In the genomic region with DNA sequence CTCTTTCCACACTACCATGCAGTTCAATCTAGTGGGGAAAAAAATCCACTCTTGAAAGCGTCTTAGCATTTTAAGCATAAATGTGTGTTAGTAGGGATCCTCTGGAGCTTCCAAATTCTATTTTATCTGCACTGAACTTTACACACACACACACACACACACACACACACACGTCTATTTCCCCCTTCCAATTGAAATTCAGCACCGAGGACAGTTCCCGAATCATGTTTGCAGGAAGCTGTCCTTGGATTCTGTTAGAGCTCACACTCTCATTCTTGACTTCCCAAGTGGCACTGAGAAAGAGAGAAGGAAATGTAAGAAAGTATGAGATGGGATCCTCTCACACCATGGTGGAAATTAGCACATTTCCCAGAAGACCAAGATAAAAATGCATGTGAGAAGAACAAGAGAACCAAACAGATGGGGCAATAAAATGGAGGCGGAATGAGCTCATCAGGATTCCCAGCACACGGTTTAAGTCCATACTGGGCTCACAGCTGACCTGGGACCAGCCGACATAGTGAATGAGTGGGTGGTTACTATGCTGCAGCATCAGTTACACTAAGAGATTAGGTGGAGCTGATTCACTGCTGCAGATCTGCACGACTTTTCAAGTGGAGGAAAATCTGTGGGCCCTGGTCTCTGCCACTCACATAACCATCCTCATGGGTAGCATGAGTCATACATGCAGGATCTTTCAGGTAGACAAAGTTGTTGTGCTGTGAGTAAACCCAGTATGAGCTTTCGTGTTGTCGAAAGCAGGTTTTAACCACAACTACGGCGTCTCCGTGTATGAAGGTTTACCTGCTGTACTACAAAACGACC, we compare ENCODE assay signal across 15 cellular contexts. TPM values are rescaled to one million over a fixed set of nuclear protein-coding genes. Genes with fewer than 3 reads are reported as not detected.
A peak's percentile ranks its signal among the peaks of the same experiment; 100 is the strongest.
DNase-seq lines count a peak whose midpoint lies in the region; ATAC-seq, FAIRE-seq and TF ChIP-seq lines count a peak whose summit lies in the region.
"Had no signal": no experiment of that assay in that cellular context is flagged by ENCODE, and none has a peak within 500 bp of the region (broad histone marks: within the 10 kb centered on the region; RNA-seq: fewer than 3 reads in every experiment).

No MANE protein-coding gene starts in this region.

- no peak overlapping the region for H3K4me2 ChIP-seq in HepG2 (ENCODE audit: low read depth, low read length)
- H3K4me2 ChIP-seq: BLaER1 had no signal

- TF ChIP-seq POLR2A in HepG2 (IDR thresholded peaks at IDR 0.05; ENCODE audit: insufficient read depth in 1 of 2, low read depth in 2 of 2, low read length in 2 of 2): no peak
- TF ChIP-seq POLR2A in right lobe of liver (IDR thresholded peaks at IDR 0.05): no peak

- TF ChIP-seq EP300 in HepG2 (IDR thresholded peaks at IDR 0.05; ENCODE audit: low read depth in 2 of 2, low read length in 2 of 2) (no peak), HepG2 (CRISPR knock-in tag; IDR thresholded peaks at IDR 0.05; ENCODE audit: borderline replicate concordance) (no peak)

- no peak overlapping the region for H3K9ac ChIP-seq in HepG2 (ENCODE audit: insufficient read depth, low read depth, low read length)
- H3K9ac ChIP-seq: BLaER1 had no signal

- 0 out of 2 replicates have a peak, but pooled peaks cover 2% of the 10 kb centered on the region for H4K20me1 ChIP-seq in HepG2 (ENCODE audit: insufficient read depth, low read length)
- H4K20me1 ChIP-seq: BLaER1 had no signal

- DNase-seq in HepG2 (ENCODE audit: low spot score) (no peak), right lobe of liver (no peak), SK-MEL-5 (ENCODE audit: low read depth, low spot score) (peak; percentile 22), fibroblast of pulmonary artery (ENCODE audit: low read depth) (peak; percentile 43), urothelium cell line (ENCODE audit: low spot score) (peak; percentile 44), NCI-H2081 treated with DMSO at 0.1 percent for 48 hours (lab: John Stamatoyannopoulos, UW) (no peak)
- DNase-seq: activated CD4-positive, alpha-beta T cell treated with anti-CD3 and anti-CD28 coated beads for 1 hour; left lung; NCI-H1092 treated with DMSO at 0.1 percent for 48 hours had no signal

- in situ Hi-C loops in HepG2 (cut with HindIII; ENCODE audit: extremely low pct_ligation_motif_present, low pct_unique_long_range_greater_than_20kb) (no loop called here), SK-MEL-5 (cut with HindIII; ENCODE audit: low pct_unique_long_range_greater_than_20kb, low sequenced_read_pairs) (no loop called here)

- no peak for ATAC-seq in HepG2
- ATAC-seq in right lobe of liver: no peak
- ATAC-seq in esophagus mucosa: no peak
- ATAC-seq in GM18870 (IDR thresholded peaks at IDR 0.05; ENCODE audit: unreplicated experiment): no peak
- ATAC-seq: left lung, Panc1 had no signal

- intact Hi-C loops in HepG2 (cut with micrococcal nuclease; ENCODE audit: unreplicated experiment): no loop called here
- intact Hi-C loops in right lobe of liver (cut with DNase I): no loop called here

- no peak for FAIRE-seq in HepG2 (lab: Jason Lieb, UNC)
- FAIRE-seq in urothelium cell line (lab: Jason Lieb, UNC): peak; percentile 17
- FAIRE-seq: endothelial cell of umbilical vein had no signal

- H3K79me2 ChIP-seq in HepG2 (ENCODE audit: insufficient read depth, low read length): no peaks in the 10 kb centered on the region

- TF ChIP-seq RAD21 in HepG2 (CRISPR knock-in tag; IDR thresholded peaks at IDR 0.05): no peak

- H3K4me3 ChIP-seq in HepG2 (replicated peaks in 1 of 3; ENCODE audit: insufficient read depth in 1 of 3, low read depth in 2 of 3, low read length in 3 of 3): no peak overlapping the region
- no peak overlapping the region for H3K4me3 ChIP-seq in right lobe of liver
- H3K4me3 ChIP-seq in fibroblast of pulmonary artery (replicated peaks; ENCODE audit: low read depth, low read length): no peak overlapping the region
- H3K4me3 ChIP-seq: BLaER1, left lung had no signal

- peaks cover 2% of the 10 kb centered on the region; the same call in 1 of the 2 replicates for H3K4me1 ChIP-seq in HepG2 (ENCODE audit: insufficient read depth, low read length)
- peaks cover 0 to 16% (median 1%) of the 10 kb centered on the region in 4 donors for H3K4me1 ChIP-seq in right lobe of liver

- no TSS peak for BruUV-seq in HepG2 (replicated peaks; lab: Mats Ljungman, UMichigan)

- H3K27me3 ChIP-seq in HepG2 (ENCODE audit: control insufficient read depth in 1 of 2, insufficient read depth in 2 of 2, low read length in 2 of 2) (peaks cover 0 to 9% of the 10 kb centered on the region in 2 experiments; a peak in 1 of 5 replicates), right lobe of liver (peaks cover 5 to 19% of the 10 kb centered on the region in 2 donors)
- H3K27me3 ChIP-seq: BLaER1 had no signal

- no peaks in the 10 kb centered on the region for H3K36me3 ChIP-seq in HepG2 (replicated peaks in 1 of 2; ENCODE audit: control insufficient read depth in 1 of 2, insufficient read depth in 2 of 2, low read length in 2 of 2)
- no peaks in the 10 kb centered on the region for H3K36me3 ChIP-seq in right lobe of liver
- H3K36me3 ChIP-seq: BLaER1, left lung had no signal

- no peaks in the 10 kb centered on the region for H3K9me3 ChIP-seq in HepG2 (ENCODE audit: low read length)
- no peaks in the 10 kb centered on the region for H3K9me3 ChIP-seq in right lobe of liver
- H3K9me3 ChIP-seq: left lung had no signal

- WGBS in HepG2 (ENCODE audit: low lambda C conversion rate): 39% methylated on average over 14 of the region's 14 CpGs
- WGBS in right lobe of liver (ENCODE audit: insufficient coverage, low coverage, low lambda C conversion rate, missing lambda C conversion rate): 46% methylated on average over 12 of the region's 14 CpGs

- POLR2A ChIA-PET in HepG2 (lab: Yijun Ruan, JAX): no interaction called here

- TF ChIP-seq CTCF in HepG2 (CRISPR knock-in tag; IDR thresholded peaks at IDR 0.05) (no peak), right lobe of liver (IDR thresholded peaks at IDR 0.05) (no peak), fibroblast of pulmonary artery (IDR thresholded peaks at IDR 0.05; ENCODE audit: low read length, missing control alignments) (no peak)

- CTCF ChIA-PET in HepG2 (lab: Yijun Ruan, JAX; ENCODE audit: low intra/inter-chr PET ratio, low total read pairs): no interaction called here

- H3K27ac ChIP-seq in HepG2 (ENCODE audit: extremely low read length, insufficient read depth, low read length): no peak overlapping the region
- no peak overlapping the region for H3K27ac ChIP-seq in right lobe of liver
- H3K27ac ChIP-seq: BLaER1, left lung had no signal

- H2AFZ ChIP-seq in HepG2 (ENCODE audit: low read length): no peak overlapping the region

TF ChIP-seq in HepG2, 621 proteins besides CTCF, POLR2A, EP300 and RAD21 (continues in another document):
- TF ChIP-seq ZNF451 (CRISPR knock-in tag; IDR thresholded peaks at IDR 0.05): no peak
- no peak for TF ChIP-seq POLR2AphosphoS2 (IDR thresholded peaks at IDR 0.05; ENCODE audit: low read depth, low read length)
- TF ChIP-seq HHEX (CRISPR knock-in tag; IDR thresholded peaks at IDR 0.05): no peak
- no peak for TF ChIP-seq CREM (IDR thresholded peaks at IDR 0.05)
- TF ChIP-seq CREM (CRISPR knock-in tag; IDR thresholded peaks at IDR 0.05): no peak
- TF ChIP-seq ETV5 (CRISPR knock-in tag; IDR thresholded peaks at IDR 0.05; ENCODE audit: borderline replicate concordance): no peak
- TF ChIP-seq ZNF121 (CRISPR knock-in tag; IDR thresholded peaks at IDR 0.05): no peak
- no peak for TF ChIP-seq ATF7-NPFF (CRISPR knock-in tag; IDR thresholded peaks at IDR 0.05; ENCODE audit: low read depth)
- TF ChIP-seq, protein P1, sequence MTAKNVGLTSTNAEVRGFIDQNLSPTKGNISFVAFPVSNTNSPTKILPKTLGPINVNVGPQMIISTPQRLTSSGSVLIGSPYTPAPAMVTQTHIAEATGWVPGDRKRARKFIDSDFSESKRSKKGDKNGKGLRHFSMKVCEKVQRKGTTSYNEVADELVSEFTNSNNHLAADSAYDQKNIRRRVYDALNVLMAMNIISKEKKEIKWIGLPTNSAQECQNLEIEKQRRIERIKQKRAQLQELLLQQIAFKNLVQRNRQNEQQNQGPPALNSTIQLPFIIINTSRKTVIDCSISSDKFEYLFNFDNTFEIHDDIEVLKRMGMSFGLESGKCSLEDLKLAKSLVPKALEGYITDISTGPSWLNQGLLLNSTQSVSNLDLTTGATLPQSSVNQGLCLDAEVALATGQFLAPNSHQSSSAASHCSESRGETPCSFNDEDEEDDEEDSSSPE (CRISPR knock-in tag; IDR thresholded peaks at IDR 0.05): no peak
- TF ChIP-seq WIZ (CRISPR knock-in tag; IDR thresholded peaks at IDR 0.05): peak; percentile 57; the same call in 1 of the 2 replicates

RNA-seq across cellular contexts. Expression of a gene that starts 3.3 kb away (rescaled TPM):
- total RNA-seq in HepG2 (2016; rRNA removed; fragmentation: Illumina TruSeq; extraction: Trizol): not detected in 2 replicates
- not detected in 2 replicates for total RNA-seq in HepG2 (2016; cell fraction: cytosol; rRNA removed; fragmentation: Illumina TruSeq; extraction: Trizol; ENCODE audit: low read depth)
- not detected in 2 replicates for total RNA-seq in HepG2 (2016; cell fraction: insoluble cytoplasmic fraction; rRNA removed; fragmentation: Illumina TruSeq; extraction: Trizol)
- total RNA-seq in HepG2 (2016; cell fraction: membrane; rRNA removed; fragmentation: Illumina TruSeq; extraction: Trizol): not detected in 2 replicates
- not detected in 2 replicates for total RNA-seq in HepG2 (2016; cell fraction: nucleus; rRNA removed; fragmentation: Illumina TruSeq; extraction: Trizol)
- not detected in 2 replicates for polyA plus RNA-seq in HepG2 (2011; rRNA removed)
- not detected in 2 replicates for polyA plus RNA-seq in HepG2 (2011; cell fraction: cytosol; rRNA removed)
- polyA plus RNA-seq in HepG2 (2011; cell fraction: nucleus; rRNA removed): not detected in 2 replicates
- not detected in 2 replicates for polyA plus RNA-seq in HepG2 (2012)
- not detected in 2 replicates for polyA plus RNA-seq in HepG2 (2016; cell fraction: cytosol; fragmentation: Illumina TruSeq; extraction: Trizol; ENCODE audit: low read depth)
- not detected in 2 replicates for polyA plus RNA-seq in HepG2 (2016; cell fraction: insoluble cytoplasmic fraction; fragmentation: Illumina TruSeq; extraction: Trizol; ENCODE audit: low read depth)
- polyA plus RNA-seq in HepG2 (2016; cell fraction: membrane; fragmentation: Illumina TruSeq; extraction: Trizol; ENCODE audit: low read depth): not detected in 2 replicates
- not detected in 2 replicates for polyA plus RNA-seq in HepG2 (2016; cell fraction: nucleus; fragmentation: Illumina TruSeq; extraction: Trizol; ENCODE audit: insufficient read depth, low read depth)
- not detected in 2 replicates for polyA minus RNA-seq in HepG2 (2011; rRNA and poly(A)+ RNA removed; ENCODE audit: low replicate concordance)
- not detected in 2 replicates for polyA minus RNA-seq in HepG2 (2011; cell fraction: cytosol; rRNA and poly(A)+ RNA removed)
- polyA minus RNA-seq in HepG2 (2011; cell fraction: nucleus; rRNA and poly(A)+ RNA removed): not detected in 2 replicates
- 1 to 10 TPM in 3 of 6 experiments, under 1 TPM in 3; 0.23 to 3.7 (median 0.73) TPM for total RNA-seq in right lobe of liver
- 0.56 and 0.58 TPM in 2 replicates for total RNA-seq in SK-MEL-5 (2014; rRNA removed; shearing (Covaris generic))
- polyA plus RNA-seq in SK-MEL-5 (2015; cell fraction: cytosol; rRNA removed): 2.8 and 3.2 TPM in 2 replicates
- 0.54 and 1.9 TPM in 2 replicates for polyA plus RNA-seq in SK-MEL-5 (2015; cell fraction: nucleus; rRNA removed)
- 1.4 TPM for total RNA-seq in esophagus mucosa
- total RNA-seq: activated naive CD4-positive, alpha-beta T cell treated with anti-CD3 and anti-CD28 coated beads, Interleukin-2, amount 50 U/mL, for 72 hours had no signal

Comparison
In these comparisons a context has a peak if more than half of its experiments do, and no peak if none do; other contexts are left out.
1. DNase-seq: peak in SK-MEL-5 (single experiment), fibroblast of pulmonary artery (single experiment) and urothelium cell line (single experiment); none in HepG2 (single experiment), right lobe of liver (0 of 3) and NCI-H2081 treated with DMSO at 0.1 percent for 48 hours (single experiment).